9 cellular contexts compared by ENCODE assay signal in the genomic region with DNA sequence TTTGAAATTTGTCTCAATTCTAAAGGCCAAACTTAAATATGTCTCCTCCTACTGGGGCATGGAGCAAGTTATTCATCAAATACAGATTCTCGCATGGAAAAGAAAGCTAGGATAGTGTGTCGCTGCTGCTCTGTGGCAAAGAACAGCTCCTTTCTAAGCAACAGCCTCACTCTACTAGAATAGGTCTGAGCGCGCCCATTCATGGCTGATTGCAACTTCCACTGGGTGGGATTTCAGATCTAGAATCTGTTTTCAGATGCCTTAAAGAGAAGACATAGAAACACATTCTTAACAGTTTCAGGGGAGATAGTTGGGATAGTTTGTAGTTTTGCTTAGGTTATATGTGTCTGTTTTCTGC. TPM values are rescaled to one million over a fixed set of nuclear protein-coding genes. Genes with fewer than 3 reads are reported as not detected.
A peak's percentile ranks its signal among the peaks of the same experiment; 100 is the strongest.
DNase-seq lines count a peak whose midpoint lies in the region; ATAC-seq and TF ChIP-seq lines count a peak whose summit lies in the region.
"Had no signal": no experiment of that assay in that cellular context is flagged by ENCODE, and none has a peak within 500 bp of the region (broad histone marks: within the 10 kb centered on the region; RNA-seq: fewer than 3 reads in every experiment).

No MANE protein-coding gene starts in this region.

- no peak for ATAC-seq in stimulated activated naive CD8-positive, alpha-beta T cell treated with anti-CD3 and anti-CD28 coated beads, Interleukin-15, Interleukin-2, amounts not matched to agents 100 U/mL and 50 U/mL, for 24 hours
- ATAC-seq in naive B cell (ENCODE audit: low read depth in 2 of 2) = no peak
- no peak for ATAC-seq in HG02588 (IDR thresholded peaks at IDR 0.05; ENCODE audit: unreplicated experiment)
- no peak for ATAC-seq in HG02840 (IDR thresholded peaks at IDR 0.05; ENCODE audit: low FRiP score, unreplicated experiment)
- no peak for ATAC-seq in HG03039 (IDR thresholded peaks at IDR 0.05; ENCODE audit: unreplicated experiment)

- peak overlapping the region; percentile 28 for H3K4me3 ChIP-seq in choroid plexus epithelial cell (ENCODE audit: low read depth, low read length)

- peaks cover 15% of the 10 kb centered on the region for H3K27me3 Mint-ChIP-seq in stimulated activated naive CD8-positive, alpha-beta T cell treated with anti-CD3 and anti-CD28 coated beads, Interleukin-15, Interleukin-2, amounts not matched to agents 100 ng/mL and 50 ng/mL, for 24 hours
- peaks cover 42 to 53% (median 43%) of the 10 kb centered on the region in 3 donors for H3K27me3 Mint-ChIP-seq in naive B cell

- peak overlapping the region; percentile 99 for H3K27ac Mint-ChIP-seq in stimulated activated naive CD8-positive, alpha-beta T cell treated with anti-CD3 and anti-CD28 coated beads, Interleukin-15, Interleukin-2, amounts not matched to agents 100 ng/mL and 50 ng/mL, for 24 hours
- peak overlapping the region in 3 of 6 donors; percentile 12 to 76 (median 41) for H3K27ac Mint-ChIP-seq in naive B cell

- no peak for DNase-seq in stimulated activated naive CD8-positive, alpha-beta T cell treated with anti-CD3 and anti-CD28 coated beads, Interleukin-15, Interleukin-2, amounts not matched to agents 100 U/mL and 50 U/mL, for 24 hours
- no peak for DNase-seq in choroid plexus epithelial cell (ENCODE audit: low read depth)
- DNase-seq in naive B cell = no peak
- no peak for DNase-seq in GM03348 (ENCODE audit: low spot score)
- DNase-seq: NCI-H1048 had no signal

- peaks cover 67% of the 10 kb centered on the region for H3K4me1 Mint-ChIP-seq in stimulated activated naive CD8-positive, alpha-beta T cell treated with anti-CD3 and anti-CD28 coated beads, Interleukin-15, Interleukin-2, amounts not matched to agents 100 ng/mL and 50 ng/mL, for 24 hours (ENCODE audit: low read depth)
- H3K4me1 Mint-ChIP-seq in naive B cell = peaks cover 31 to 54% (median 49%) of the 10 kb centered on the region in 3 donors

- peak overlapping the region; percentile 95 for H3K4me3 Mint-ChIP-seq in stimulated activated naive CD8-positive, alpha-beta T cell treated with anti-CD3 and anti-CD28 coated beads, Interleukin-15, Interleukin-2, amounts not matched to agents 100 ng/mL and 50 ng/mL, for 24 hours
- H3K4me3 Mint-ChIP-seq in naive B cell = peak overlapping the region in 5 of 8 donors; percentile 37 to 74 (median 68)

- H3K9me3 Mint-ChIP-seq in stimulated activated naive CD8-positive, alpha-beta T cell treated with anti-CD3 and anti-CD28 coated beads, Interleukin-15, Interleukin-2, amounts not matched to agents 100 ng/mL and 50 ng/mL, for 24 hours = no peaks in the 10 kb centered on the region
- H3K9me3 Mint-ChIP-seq in naive B cell = no peaks in the 10 kb centered on the region

- no peak for TF ChIP-seq CTCF in choroid plexus epithelial cell (conservative IDR thresholded peaks at IDR 0.05; ENCODE audit: low read depth, low read length)

- H3K36me3 Mint-ChIP-seq in stimulated activated naive CD8-positive, alpha-beta T cell treated with anti-CD3 and anti-CD28 coated beads, Interleukin-15, Interleukin-2, amounts not matched to agents 100 ng/mL and 50 ng/mL, for 24 hours (ENCODE audit: low read depth) = peaks cover 60% of the 10 kb centered on the region
- H3K36me3 Mint-ChIP-seq in naive B cell = no peaks in the 10 kb centered on the region

RNA-seq across cellular contexts. Expression of a gene that starts 2.4 kb away (rescaled TPM):
- 1 to 10 TPM in 4 of 6 donors, under 1 TPM in 1, not detected in 1; 0.88 to 7.7 (median 2.5) TPM for polyA plus RNA-seq in naive B cell (ENCODE audit: low read depth in 6 of 6)
